In genomic region chr14:85789506-85789905, GRCh38 we compare ENCODE assay signal across 24 cellular contexts.
"Had no signal": no experiment of that assay in that cellular context is flagged by ENCODE, and none has a peak within 500 bp of the region (broad histone marks: within the 10 kb centered on the region; RNA-seq: fewer than 3 reads in every experiment).

No MANE protein-coding gene starts in this region.

- H3K27me3 ChIP-seq: colonic mucosa, esophagus squamous epithelium, foreskin keratinocyte, hepatocyte, neutrophil, spleen, stomach, transverse colon had no signal

- H3K9me3 Mint-ChIP-seq: stimulated activated memory B cell treated with anti-CD40 and anti-IgM and Interleukin-4, amounts not matched to agents 10 μg/mL and 1 μg/mL and 100 μg/mL, for 72 hours had no signal

- H3K4me1 ChIP-seq: colonic mucosa, esophagus squamous epithelium, foreskin keratinocyte, psoas muscle, spleen, stomach, transverse colon had no signal

- H3K4me1 Mint-ChIP-seq: naive B cell; stimulated activated memory B cell treated with anti-CD40 and anti-IgM and Interleukin-4, amounts not matched to agents 10 μg/mL and 1 μg/mL and 100 μg/mL, for 72 hours had no signal

- H3K4me2 ChIP-seq: hepatocyte had no signal

- H3K4me3 ChIP-seq: colonic mucosa, esophagus squamous epithelium, hepatocyte, lung, psoas muscle, spleen, stomach, thoracic aorta, transverse colon had no signal

- H3K4me3 Mint-ChIP-seq: naive B cell; stimulated activated memory B cell treated with anti-CD40 and anti-IgM and Interleukin-4, amounts not matched to agents 10 μg/mL and 1 μg/mL and 100 μg/mL, for 72 hours had no signal

- H3K9me3 ChIP-seq: colonic mucosa, esophagus squamous epithelium, neutrophil, psoas muscle, spleen, stomach, thoracic aorta, transverse colon had no signal

- DNase-seq: colonic mucosa; dermis blood vessel endothelial cell; esophagus squamous epithelium; foreskin keratinocyte; head of caudate nucleus; left colon; left ventricle myocardium superior; mesenchymal stem cell; naive B cell; psoas muscle; retina; spleen; stimulated activated CD4-positive, alpha-beta T cell treated with anti-CD3 and anti-CD28 coated beads, Interleukin-15, amount 100 ng/mL, for 24 hours; stimulated activated CD4-positive, alpha-beta T cell treated with anti-CD3 and anti-CD28 coated beads, Interleukin-1b, Interleukin-23, amount 100 ng/mL, for 48 hours; stimulated activated CD4-positive, alpha-beta T cell treated with anti-CD3 and anti-CD28 coated beads, Interleukin-4, amount 100 ng/mL, for 24 hours; stomach; substantia nigra; transverse colon had no signal

- H3K27me3 Mint-ChIP-seq: naive B cell; stimulated activated memory B cell treated with anti-CD40 and anti-IgM and Interleukin-4, amounts not matched to agents 10 μg/mL and 1 μg/mL and 100 μg/mL, for 72 hours had no signal

- ATAC-seq: foreskin keratinocyte; left colon; left ventricle myocardium superior; psoas muscle; sciatic nerve; stimulated activated memory B cell treated with anti-CD40 and anti-IgM and Interleukin-4, amounts not matched to agents 10 μg/mL and 1 μg/mL and 100 μg/mL, for 72 hours had no signal

- H2AFZ ChIP-seq: hepatocyte had no signal

- H3K36me3 ChIP-seq: colonic mucosa, esophagus squamous epithelium, neutrophil, spleen, stomach, thoracic aorta, transverse colon had no signal

- H3K27ac ChIP-seq: colonic mucosa, esophagus squamous epithelium, foreskin keratinocyte, hepatocyte, neutrophil, psoas muscle, spleen, stomach, thoracic aorta, transverse colon had no signal

- H3K27ac Mint-ChIP-seq: stimulated activated memory B cell treated with anti-CD40 and anti-IgM and Interleukin-4, amounts not matched to agents 10 μg/mL and 1 μg/mL and 100 μg/mL, for 72 hours had no signal

- H3K36me3 Mint-ChIP-seq: naive B cell; stimulated activated memory B cell treated with anti-CD40 and anti-IgM and Interleukin-4, amounts not matched to agents 10 μg/mL and 1 μg/mL and 100 μg/mL, for 72 hours had no signal

- H3K79me2 ChIP-seq: hepatocyte had no signal
